Comparison of ENCODE assay signal across 8 cellular contexts in the genomic region with DNA sequence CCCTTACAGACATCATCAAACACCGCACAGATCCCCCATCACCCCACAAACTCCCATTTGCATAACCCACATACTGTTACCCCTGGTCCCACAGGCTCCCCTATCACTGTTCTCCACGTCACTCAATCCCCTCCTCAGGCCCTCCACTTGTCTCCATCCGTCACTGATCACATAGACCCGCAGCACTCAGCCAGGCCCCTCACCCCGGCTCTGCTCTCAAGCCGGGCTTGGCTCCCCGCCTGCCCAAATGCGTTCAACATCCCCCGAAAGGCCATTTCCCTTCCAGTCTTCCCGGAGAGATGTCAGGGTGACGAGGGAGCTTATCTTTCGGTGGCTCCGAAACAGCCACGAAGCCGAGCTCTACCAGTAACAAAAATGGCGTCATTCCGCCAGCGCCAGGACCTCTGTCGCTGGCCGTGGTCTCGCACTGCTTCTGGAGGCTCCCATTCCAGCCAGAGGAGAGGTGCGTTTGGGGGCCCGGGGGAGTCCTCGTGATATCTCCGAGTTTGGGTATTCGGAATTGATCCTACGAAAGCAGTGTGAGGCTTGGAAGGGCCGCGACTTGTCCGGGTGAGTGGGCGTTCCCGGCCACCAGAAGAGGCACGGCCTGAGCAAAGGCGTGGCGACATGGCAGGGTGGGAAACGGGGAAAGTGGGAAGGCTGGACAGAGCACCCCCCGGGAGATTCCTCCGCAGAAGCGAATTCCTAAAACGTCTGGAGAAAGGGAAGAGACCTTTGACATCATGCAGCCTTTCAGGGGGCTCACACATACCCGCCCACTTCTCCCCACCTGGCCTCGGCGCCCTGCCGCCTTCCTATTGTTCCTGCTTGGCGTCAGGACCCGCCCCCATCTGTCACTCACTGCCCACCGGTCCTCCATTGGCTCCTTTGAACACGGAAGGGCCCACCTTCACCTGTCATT. TPM values are rescaled to one million over a fixed set of nuclear protein-coding genes. Genes with fewer than 3 reads are reported as not detected.
DNase-seq lines count a peak whose midpoint lies in the region; ATAC-seq, FAIRE-seq and TF ChIP-seq lines count a peak whose summit lies in the region.

A gene (minus strand): TSS at position 577 of the 922 bp plus-strand sequence. CDS start 4,754 bp downstream, outside the sequence.

- dilution Hi-C loops in endothelial cell of umbilical vein (cut with MboI; ENCODE audit: extremely low pct_ligation_motif_present, low sequenced_read_pairs) = no loop called here

- TF ChIP-seq CTCF in endothelial cell of umbilical vein (IDR thresholded peaks at IDR 0.05; ENCODE audit: extremely low read depth in 1 of 2, insufficient read depth in 1 of 2, low read depth in 1 of 2, low read length in 2 of 2) = no peak

- no peak for TF ChIP-seq POLR2A in endothelial cell of umbilical vein (IDR thresholded peaks at IDR 0.05; ENCODE audit: low read depth, low read length)

- H3K79me2 ChIP-seq in endothelial cell of umbilical vein (ENCODE audit: control insufficient read depth, insufficient read depth, low read length) = no peaks in the 10 kb centered on the region

- H3K9me1 ChIP-seq in endothelial cell of umbilical vein (replicated peaks; ENCODE audit: control insufficient read depth, extremely low read depth, insufficient read depth, low read length) = no peaks in the 10 kb centered on the region

- TSS peak; percentile 77 for BruUV-seq in endothelial cell of umbilical vein (replicated peaks; lab: Mats Ljungman, UMichigan)

- peak; percentile 61 to 78 for DNase-seq in NCI-H524 (lab: John Stamatoyannopoulos, UW)
- DNase-seq in activated CD8-positive, alpha-beta memory T cell treated with anti-CD3 and anti-CD28 coated beads, Interleukin-2, amount 50 U/mL, for 4 hours = peak; percentile 67
- peak; percentile 70 for DNase-seq in endothelial cell of umbilical vein (ENCODE audit: low read depth, low spot score)
- peak; percentile 34 for DNase-seq in midbrain (lab: John Stamatoyannopoulos, UW)
- DNase-seq in stimulated activated CD8-positive, alpha-beta memory T cell treated with anti-CD3 and anti-CD28 coated beads, Interleukin-15, amount 100 ng/mL, for 24 hours (ENCODE audit: low read depth) = peak; percentile 6
- no peak for DNase-seq in OCI-M2 (lab: John Stamatoyannopoulos, UW; ENCODE audit: unreplicated experiment)

- peak within 1 kb of the TSS; percentile 43 for H3K4me2 ChIP-seq in endothelial cell of umbilical vein (ENCODE audit: insufficient read depth, low read length)

- no peaks in the 10 kb centered on the region for H3K9me3 ChIP-seq in endothelial cell of umbilical vein (replicated peaks; ENCODE audit: control insufficient read depth, insufficient read depth, low read length)

- peak within 1 kb of the TSS; percentile 77 for H3K9ac ChIP-seq in endothelial cell of umbilical vein (replicated peaks; ENCODE audit: extremely low read depth, insufficient read depth, low read length)

- CTCF ChIA-PET in endothelial cell of umbilical vein (lab: Charles Lee) = interaction anchor here (1.0 kb wide), 1 partner anchor 12 kb away, joined by 5 read pairs; no protein-coding TSS in a partner anchor

- H3K27me3 ChIP-seq in endothelial cell of umbilical vein (ENCODE audit: control insufficient read depth in 2 of 2, insufficient read depth in 2 of 2, low read length in 2 of 2) = no peaks in the 10 kb centered on the region

- FAIRE-seq in endothelial cell of umbilical vein (lab: Jason Lieb, UNC) = no peak

- POLR2A ChIA-PET in endothelial cell of umbilical vein (lab: Charles Lee) = no interaction called here

- no peaks in the 10 kb centered on the region for H4K20me1 ChIP-seq in endothelial cell of umbilical vein (replicated peaks; ENCODE audit: control insufficient read depth, extremely low read depth, insufficient read depth, low read length)

- peak; percentile 69 for ATAC-seq in GM18517 (IDR thresholded peaks at IDR 0.05; ENCODE audit: unreplicated experiment)
- peak; percentile 90 for ATAC-seq in HG03045 (IDR thresholded peaks at IDR 0.05; ENCODE audit: unreplicated experiment)

- H2AFZ ChIP-seq in endothelial cell of umbilical vein (ENCODE audit: low read depth, low read length) = peak within 1 kb of the TSS; percentile 91

- H3K4me1 ChIP-seq in endothelial cell of umbilical vein (ENCODE audit: control insufficient read depth, extremely low read depth, insufficient read depth, low read length) = peaks cover 3% of the 10 kb centered on the region

- H3K27ac ChIP-seq in endothelial cell of umbilical vein (ENCODE audit: insufficient read depth, low read depth, low read length) = peak within 1 kb of the TSS; percentile 67

- H3K36me3 ChIP-seq in endothelial cell of umbilical vein (ENCODE audit: control insufficient read depth in 2 of 2, extremely low read depth in 1 of 2, insufficient read depth in 2 of 2, low read length in 2 of 2) = no peaks in the 10 kb centered on the region

- H3K4me3 ChIP-seq in endothelial cell of umbilical vein (replicated peaks in 1 of 3; ENCODE audit: insufficient read depth in 1 of 3, low read depth in 1 of 3, low read length in 3 of 3) = peak within 1 kb of the TSS; percentile 50 to 68 (median 61)

- intact Hi-C loops in endothelial cell of umbilical vein (cut with micrococcal nuclease) = no loop called here

TF ChIP-seq in endothelial cell of umbilical vein, 7 proteins besides CTCF, POLR2A, EP300 and RAD21:
- TF ChIP-seq POLR2AphosphoS5 (IDR thresholded peaks at IDR 0.05; ENCODE audit: insufficient read depth, low read depth, low read length) (no peak), FOS (IDR thresholded peaks at IDR 0.05; ENCODE audit: borderline replicate concordance, insufficient read depth, low read length) (no peak)

RNA-seq across cellular contexts. Expression of the gene that starts here (rescaled TPM):
- 1.5 and 1.6 TPM in 2 replicates for total RNA-seq in endothelial cell of umbilical vein
- polyA plus RNA-seq in endothelial cell of umbilical vein = 0.87 and 1.0 TPM in 2 replicates
- polyA plus RNA-seq in endothelial cell of umbilical vein (2011; cell fraction: cytosol; rRNA removed) = 1.6 TPM in 2 replicates
- 2.6 and 2.9 TPM in 2 replicates for polyA plus RNA-seq in endothelial cell of umbilical vein (2011; cell fraction: nucleus; rRNA removed)
- 1.6 TPM in 2 replicates for polyA plus RNA-seq in endothelial cell of umbilical vein (2012)
- 1.5 and 3.0 TPM in 2 replicates for polyA minus RNA-seq in endothelial cell of umbilical vein
- not detected for polyA minus RNA-seq in endothelial cell of umbilical vein (2011; cell fraction: cytosol; rRNA and poly(A)+ RNA removed)
- polyA minus RNA-seq in endothelial cell of umbilical vein (2011; cell fraction: nucleus; rRNA and poly(A)+ RNA removed) = 1.3 and 2.5 TPM in 2 replicates
